Comparison of ENCODE assay signal across 8 cellular contexts in genomic region chr15:33068531-33068990, GRCh38.
DNase-seq lines count a peak whose midpoint lies in the region; ATAC-seq and TF ChIP-seq lines count a peak whose summit lies in the region.

No MANE protein-coding gene starts in this region.

- H3K4me3 ChIP-seq in mammary epithelial cell (replicated peaks in 1 of 3; ENCODE audit: insufficient read depth in 1 of 3, low read depth in 2 of 3, low read length in 3 of 3) = peak overlapping the region in 2 of 3 experiments; percentile 8 to 23
- H3K4me3 ChIP-seq in mucosa of stomach (ENCODE audit: low read length) = no peak overlapping the region

- TF ChIP-seq CTCF in mammary epithelial cell (conservative IDR thresholded peaks at IDR 0.05 in 1 of 2, IDR thresholded peaks at IDR 0.05 in 1 of 2; ENCODE audit: extremely low read depth in 1 of 2, insufficient read depth in 1 of 2, low read depth in 1 of 2, low read length in 2 of 2) = no peak

- no peaks in the 10 kb centered on the region for H4K20me1 ChIP-seq in mammary epithelial cell (ENCODE audit: insufficient read depth, low read length)

- intact Hi-C loops in mammary epithelial cell (cut with micrococcal nuclease) = loop anchor here (5.0 kb wide), 1 partner anchor 411 kb away; no protein-coding TSS in a partner anchor

- H3K4me1 ChIP-seq in mammary epithelial cell (ENCODE audit: insufficient read depth, low read length) (peaks cover 33% of the 10 kb centered on the region), mucosa of stomach (ENCODE audit: control insufficient read depth, insufficient read depth, low read length) (peaks cover 8% of the 10 kb centered on the region)

- H3K9ac ChIP-seq in mammary epithelial cell (ENCODE audit: insufficient read depth, low read length) (peak overlapping the region; percentile 65), mucosa of stomach (ENCODE audit: low read length) (peak overlapping the region; percentile 74)

- dilution Hi-C loops in mammary epithelial cell (cut with HindIII; ENCODE audit: low sequenced_read_pairs) = loop anchor here (5.0 kb wide), 1 partner anchor 91 kb away; no protein-coding TSS in a partner anchor

- H3K4me2 ChIP-seq in mammary epithelial cell (ENCODE audit: insufficient read depth, low read depth, low read length) = peak overlapping the region; percentile 81

- WGBS in mammary epithelial cell (ENCODE audit: low coverage, missing lambda C conversion rate) = 2% methylated on average over 8 of the region's 8 CpGs

- CTCF ChIA-PET in mammary epithelial cell (lab: Charles Lee; ENCODE audit: low non-redundant PET) = interaction anchor here (0.5 to 0.6 kb wide), 2 partner anchors 47 to 55 kb away, joined by 3 to 4 read pairs; no protein-coding TSS in a partner anchor

- H3K27me3 ChIP-seq in mammary epithelial cell (ENCODE audit: insufficient read depth, low read length) (no peaks in the 10 kb centered on the region), mucosa of stomach (ENCODE audit: control insufficient read depth, insufficient read depth, low read length) (no peaks in the 10 kb centered on the region)

- no peak for TF ChIP-seq POLR2A in GM18505 (IDR thresholded peaks at IDR 0.05; ENCODE audit: borderline replicate concordance, extremely low read depth, insufficient read depth, insufficient read length)

- H3K9me3 ChIP-seq in mammary epithelial cell (replicated peaks; ENCODE audit: insufficient read depth, low read length) = no peaks in the 10 kb centered on the region
- H3K9me3 ChIP-seq in mucosa of stomach (ENCODE audit: control insufficient read depth, low read length) = no peaks in the 10 kb centered on the region

- in situ Hi-C loops in mammary epithelial cell (cut with MboI; ENCODE audit: low sequenced_read_pairs in 2 of 2) = loop anchor here in 1 of 2 donors (5.0 kb wide), 1 partner anchor 41 kb away; no protein-coding TSS in a partner anchor

- peak overlapping the region; percentile 84 for H3K27ac ChIP-seq in mammary epithelial cell (ENCODE audit: insufficient read depth, low read depth, low read length)

- no peak for ATAC-seq in GM18505 (IDR thresholded peaks at IDR 0.05; ENCODE audit: unreplicated experiment)
- ATAC-seq in HG03045 (IDR thresholded peaks at IDR 0.05; ENCODE audit: unreplicated experiment) = no peak

- H2AFZ ChIP-seq in mammary epithelial cell (ENCODE audit: low read depth, low read length) = peak overlapping the region; percentile 97

- H3K36me3 ChIP-seq in mammary epithelial cell (ENCODE audit: insufficient read depth, low read length) = no peaks in the 10 kb centered on the region
- no peaks in the 10 kb centered on the region for H3K36me3 ChIP-seq in mucosa of stomach (ENCODE audit: control insufficient read depth, insufficient read depth, low read length)

- BruUV-seq in mammary epithelial cell (replicated peaks; lab: Mats Ljungman, UMichigan) = no TSS peak

- DNase-seq in CD1c-positive myeloid dendritic cell (ENCODE audit: extremely low spot score) (peak; percentile 39), NCI-H1417 (lab: John Stamatoyannopoulos, UW) (peak; percentile 64 to 90 (median 80)), mammary epithelial cell (peak; percentile 86), cerebellum (ENCODE audit: low spot score) (no peak)
- no peak for DNase-seq in stimulated activated naive CD4-positive, alpha-beta T cell treated with Interleukin-2 at 50 U/mL for 16 hours (lab: John Stamatoyannopoulos, UW)

- H3K79me2 ChIP-seq in mammary epithelial cell (ENCODE audit: insufficient read depth, low read length) = no peaks in the 10 kb centered on the region

Comparison
In these comparisons a context has a peak if more than half of its experiments do, and no peak if none do; other contexts are left out.
1. DNase-seq: peak in CD1c-positive myeloid dendritic cell (single experiment), NCI-H1417 (3 of 3) and mammary epithelial cell (single experiment); none in cerebellum (single experiment) and stimulated activated naive CD4-positive, alpha-beta T cell treated with Interleukin-2 at 50 U/mL for 16 hours (single experiment).